9 cellular contexts compared by ENCODE assay signal in the genomic region with DNA sequence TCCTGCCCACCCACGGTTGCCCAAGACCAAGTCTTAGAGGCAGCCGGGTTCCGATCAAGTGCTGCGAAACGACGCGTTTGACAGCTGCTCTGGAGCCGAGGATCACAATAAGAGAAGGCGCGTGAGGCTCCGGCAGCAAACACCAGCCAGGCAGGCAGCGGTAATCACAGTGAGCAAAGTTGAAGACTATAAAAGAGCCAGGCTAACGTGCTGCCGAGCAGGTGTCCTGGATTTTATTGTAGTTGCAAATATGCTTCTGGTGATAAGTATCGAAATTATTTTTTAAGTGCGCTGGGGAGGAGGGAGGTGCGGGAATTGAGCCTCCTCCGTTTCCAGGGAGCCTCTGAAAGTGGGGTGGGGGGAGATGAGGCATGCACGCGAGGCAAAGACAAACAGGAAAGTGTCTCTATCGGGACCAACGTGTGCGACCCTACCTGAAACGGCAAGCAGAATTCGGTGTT. TPM values are rescaled to one million over a fixed set of nuclear protein-coding genes. Genes with fewer than 3 reads are reported as not detected.
A peak's percentile ranks its signal among the peaks of the same experiment; 100 is the strongest.
DNase-seq lines count a peak whose midpoint lies in the region; ATAC-seq and TF ChIP-seq lines count a peak whose summit lies in the region.
"Had no signal": no experiment of that assay in that cellular context is flagged by ENCODE, and none has a peak within 500 bp of the region (broad histone marks: within the 10 kb centered on the region; RNA-seq: fewer than 3 reads in every experiment).

No MANE protein-coding gene starts in this region.

- whole genome bisulfite sequencing in prostate gland, result under 1% methylated on average over 25 of the region's 25 CpGs

- POLR2A ChIA-PET in HEK293 (lab: Yijun Ruan, JAX), result no interaction called here

- H3K27me3 ChIP-seq in WERI-Rb-1 (ENCODE audit: insufficient read depth, low read depth, severe bottlenecking) (no peaks in the 10 kb centered on the region), iPS-15b (ENCODE audit: control insufficient read depth, insufficient read depth, low read length) (peaks cover 49% of the 10 kb centered on the region), prostate gland (replicated peaks; ENCODE audit: insufficient read depth) (peaks cover 7% of the 10 kb centered on the region)

- TF ChIP-seq CTCF in HEK293 (tag by site-specific recombination; IDR thresholded peaks at IDR 0.05) (no peak), WERI-Rb-1 (IDR thresholded peaks at IDR 0.05; ENCODE audit: low read depth, low read length) (no peak), prostate gland (IDR thresholded peaks at IDR 0.05) (no peak)

- H3K27ac ChIP-seq in HEK293 (ENCODE audit: extremely low read depth, low read depth, low read length), result no peak overlapping the region
- no peak overlapping the region for H3K27ac ChIP-seq in WERI-Rb-1
- H3K27ac ChIP-seq in prostate gland, result no peak overlapping the region

- H3K4me3 ChIP-seq in HEK293 (ENCODE audit: low read depth, low read length) (peak overlapping the region; percentile 28), WERI-Rb-1 (ENCODE audit: low read depth, low read length) (peak overlapping the region; percentile 70), iPS-15b (ENCODE audit: low read depth, low read length) (peak overlapping the region; percentile 72), prostate gland (peak overlapping the region in 1 of 2 donors; percentile 7)

- H3K4me1 ChIP-seq in HEK293 (ENCODE audit: control insufficient read depth, insufficient read depth, low read length), result no peaks in the 10 kb centered on the region
- H3K4me1 ChIP-seq in iPS-15b (ENCODE audit: control insufficient read depth, insufficient read depth, low read length), result no peaks in the 10 kb centered on the region
- H3K4me1 ChIP-seq in prostate gland (replicated peaks), result no peaks in the 10 kb centered on the region

- H3K9ac ChIP-seq in iPS-15b (ENCODE audit: low read depth, low read length), result no peak overlapping the region

- H3K9me3 ChIP-seq in HEK293 (ENCODE audit: control insufficient read depth, insufficient read depth, low read depth, low read length), result no peaks in the 10 kb centered on the region
- no peaks in the 10 kb centered on the region for H3K9me3 ChIP-seq in WERI-Rb-1 (ENCODE audit: severe bottlenecking)
- no peaks in the 10 kb centered on the region for H3K9me3 ChIP-seq in iPS-15b (ENCODE audit: control insufficient read depth, insufficient read depth, low read length)
- H3K9me3 ChIP-seq in prostate gland, result no peaks in the 10 kb centered on the region

- CTCF ChIA-PET in HEK293 (lab: Yijun Ruan, JAX), result no interaction called here

- TF ChIP-seq POLR2A in prostate gland (IDR thresholded peaks at IDR 0.05), result no peak

- intact Hi-C loops in sciatic nerve (cut with DNase I) (no loop called here), prostate gland (cut with DNase I) (no loop called here)

- peak; percentile 75 for ATAC-seq in sciatic nerve

- H3K36me3 ChIP-seq in HEK293 (ENCODE audit: control insufficient read depth in 2 of 2, insufficient read depth in 1 of 2, low read length in 2 of 2) (no peaks in the 10 kb centered on the region), WERI-Rb-1 (no peaks in the 10 kb centered on the region), iPS-15b (ENCODE audit: control insufficient read depth, insufficient read depth, low read length) (no peaks in the 10 kb centered on the region), prostate gland (no peaks in the 10 kb centered on the region)

- DNase-seq in WERI-Rb-1 (peak; percentile 44), sciatic nerve (ENCODE audit: low spot score) (peak; percentile 57), NCI-H526 (lab: John Stamatoyannopoulos, UW) (no peak), prostate gland (ENCODE audit: low spot score) (no peak), DMS79 (lab: John Stamatoyannopoulos, UW) (no peak), NAMALWA (ENCODE audit: low spot score) (no peak)
- DNase-seq: NCI-H1930 had no signal

TF ChIP-seq in HEK293, 187 proteins besides CTCF, POLR2A, EP300 and RAD21:
- TF ChIP-seq ZNF121 (tag by site-specific recombination; IDR thresholded peaks at IDR 0.05) (no peak), ZNF830 (tag by site-specific recombination; IDR thresholded peaks at IDR 0.05; ENCODE audit: low read depth) (no peak), ZNF76 (tag by site-specific recombination; IDR thresholded peaks at IDR 0.05; ENCODE audit: borderline replicate concordance, low read depth) (no peak), ZNF335 (tag by site-specific recombination; conservative IDR thresholded peaks at IDR 0.05) (peak; percentile 44), SETDB1 (IDR thresholded peaks at IDR 0.05; ENCODE audit: insufficient read length, low read length) (no peak), ZBTB17 (tag by site-specific recombination; IDR thresholded peaks at IDR 0.05) (peak; percentile 59)
- TF ChIP-seq, protein P1, sequence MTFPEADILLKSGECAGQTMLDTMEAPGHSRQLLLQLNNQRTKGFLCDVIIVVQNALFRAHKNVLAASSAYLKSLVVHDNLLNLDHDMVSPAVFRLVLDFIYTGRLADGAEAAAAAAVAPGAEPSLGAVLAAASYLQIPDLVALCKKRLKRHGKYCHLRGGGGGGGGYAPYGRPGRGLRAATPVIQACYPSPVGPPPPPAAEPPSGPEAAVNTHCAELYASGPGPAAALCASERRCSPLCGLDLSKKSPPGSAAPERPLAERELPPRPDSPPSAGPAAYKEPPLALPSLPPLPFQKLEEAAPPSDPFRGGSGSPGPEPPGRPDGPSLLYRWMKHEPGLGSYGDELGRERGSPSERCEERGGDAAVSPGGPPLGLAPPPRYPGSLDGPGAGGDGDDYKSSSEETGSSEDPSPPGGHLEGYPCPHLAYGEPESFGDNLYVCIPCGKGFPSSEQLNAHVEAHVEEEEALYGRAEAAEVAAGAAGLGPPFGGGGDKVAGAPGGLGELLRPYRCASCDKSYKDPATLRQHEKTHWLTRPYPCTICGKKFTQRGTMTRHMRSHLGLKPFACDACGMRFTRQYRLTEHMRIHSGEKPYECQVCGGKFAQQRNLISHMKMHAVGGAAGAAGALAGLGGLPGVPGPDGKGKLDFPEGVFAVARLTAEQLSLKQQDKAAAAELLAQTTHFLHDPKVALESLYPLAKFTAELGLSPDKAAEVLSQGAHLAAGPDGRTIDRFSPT (tag by site-specific recombination; IDR thresholded peaks at IDR 0.05), result no peak
- TF ChIP-seq, protein P2, sequence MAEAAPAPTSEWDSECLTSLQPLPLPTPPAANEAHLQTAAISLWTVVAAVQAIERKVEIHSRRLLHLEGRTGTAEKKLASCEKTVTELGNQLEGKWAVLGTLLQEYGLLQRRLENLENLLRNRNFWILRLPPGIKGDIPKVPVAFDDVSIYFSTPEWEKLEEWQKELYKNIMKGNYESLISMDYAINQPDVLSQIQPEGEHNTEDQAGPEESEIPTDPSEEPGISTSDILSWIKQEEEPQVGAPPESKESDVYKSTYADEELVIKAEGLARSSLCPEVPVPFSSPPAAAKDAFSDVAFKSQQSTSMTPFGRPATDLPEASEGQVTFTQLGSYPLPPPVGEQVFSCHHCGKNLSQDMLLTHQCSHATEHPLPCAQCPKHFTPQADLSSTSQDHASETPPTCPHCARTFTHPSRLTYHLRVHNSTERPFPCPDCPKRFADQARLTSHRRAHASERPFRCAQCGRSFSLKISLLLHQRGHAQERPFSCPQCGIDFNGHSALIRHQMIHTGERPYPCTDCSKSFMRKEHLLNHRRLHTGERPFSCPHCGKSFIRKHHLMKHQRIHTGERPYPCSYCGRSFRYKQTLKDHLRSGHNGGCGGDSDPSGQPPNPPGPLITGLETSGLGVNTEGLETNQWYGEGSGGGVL (tag by site-specific recombination; IDR thresholded peaks at IDR 0.05), result no peak
- TF ChIP-seq, protein P3, sequence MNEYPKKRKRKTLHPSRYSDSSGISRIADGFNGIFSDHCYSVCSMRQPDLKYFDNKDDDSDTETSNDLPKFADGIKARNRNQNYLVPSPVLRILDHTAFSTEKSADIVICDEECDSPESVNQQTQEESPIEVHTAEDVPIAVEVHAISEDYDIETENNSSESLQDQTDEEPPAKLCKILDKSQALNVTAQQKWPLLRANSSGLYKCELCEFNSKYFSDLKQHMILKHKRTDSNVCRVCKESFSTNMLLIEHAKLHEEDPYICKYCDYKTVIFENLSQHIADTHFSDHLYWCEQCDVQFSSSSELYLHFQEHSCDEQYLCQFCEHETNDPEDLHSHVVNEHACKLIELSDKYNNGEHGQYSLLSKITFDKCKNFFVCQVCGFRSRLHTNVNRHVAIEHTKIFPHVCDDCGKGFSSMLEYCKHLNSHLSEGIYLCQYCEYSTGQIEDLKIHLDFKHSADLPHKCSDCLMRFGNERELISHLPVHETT (tag by site-specific recombination; IDR thresholded peaks at IDR 0.05), result no peak

RNA-seq across cellular contexts. Expression of a gene that starts 0.6 kb away (rescaled TPM):
- total RNA-seq in sciatic nerve, result 15.2 TPM
- 1 to 10 TPM in 1 of 2 donors, under 1 TPM in 1; 0.05 to 5.2 TPM for total RNA-seq in prostate gland

Comparison
In these comparisons a context has a peak if more than half of its experiments do, and no peak if none do; other contexts are left out.
1. DNase-seq: peak in WERI-Rb-1 (single experiment) and sciatic nerve (single experiment); none in NCI-H526 (0 of 2), prostate gland (single experiment), DMS79 (single experiment) and NAMALWA (single experiment).